10 cellular contexts compared by ENCODE assay signal in genomic region chr15:41853831-41854230, GRCh38. TPM values are rescaled to one million over a fixed set of nuclear protein-coding genes. Genes with fewer than 3 reads are reported as not detected.
"Had no signal": no experiment of that assay in that cellular context is flagged by ENCODE, and none has a peak within 500 bp of the region (broad histone marks: within the 10 kb centered on the region; RNA-seq: fewer than 3 reads in every experiment).

No MANE protein-coding gene starts in this region.

- H3K4me3 ChIP-seq: GM23248 had no signal

- H2AFZ ChIP-seq: GM23248 had no signal

- H3K9ac ChIP-seq: GM23248 had no signal

- FAIRE-seq: H54, HepG2, HTR-8/SVneo had no signal

- H3K27ac ChIP-seq: GM23248 had no signal

- DNase-seq: GM23248, GOT3, H9, HCEC 1CT, HFFc6, KG1 had no signal

RNA-seq across cellular contexts. Expression of gene SPTBN5, which starts 40.0 kb away (rescaled TPM):
- polyA plus RNA-seq: IgD-negative memory B cell had no signal
